ENCODE assay signal across 24 cellular contexts in genomic region chr12:100043657-100044056, GRCh38. TPM values are rescaled to one million over a fixed set of nuclear protein-coding genes. Genes with fewer than 3 reads are reported as not detected.
A peak's percentile ranks its signal among the peaks of the same experiment; 100 is the strongest.
DNase-seq lines count a peak whose midpoint lies in the region; ATAC-seq lines count a peak whose summit lies in the region.
"Had no signal": no experiment of that assay in that cellular context is flagged by ENCODE, and none has a peak within 500 bp of the region (broad histone marks: within the 10 kb centered on the region; RNA-seq: fewer than 3 reads in every experiment).

No MANE protein-coding gene starts in this region.

- no peaks in the 10 kb centered on the region for H3K27me3 ChIP-seq in adipocyte (replicated peaks; ENCODE audit: control insufficient read depth, insufficient read depth, low read length)
- H3K27me3 ChIP-seq: BLaER1 had no signal

- H3K9me3 Mint-ChIP-seq in activated T-cell treated with anti-CD3 and anti-CD28 coated beads, Interleukin-2, amount 50 U/mL, for 4 hours: no peaks in the 10 kb centered on the region
- H3K9me3 Mint-ChIP-seq: CD4-positive, alpha-beta T cell had no signal

- in situ Hi-C loops in KBM-7 (cut with MboI; ENCODE audit: low pct_unique_long_range_greater_than_20kb, low sequenced_read_pairs): no loop called here

- DNase-seq in EH (ENCODE audit: low read depth) (peak; percentile 62), M059J (ENCODE audit: low read depth) (peak; percentile 33), adipocyte (ENCODE audit: low read depth) (peak; percentile 24), foreskin melanocyte (peak; percentile 13), KBM-7 (no peak), kidney glomerular epithelial cell (lab: John Stamatoyannopoulos, UW) (no peak), NAMALWA (ENCODE audit: low spot score) (no peak)
- no peak for DNase-seq in activated T-cell treated with anti-CD3 and anti-CD28 coated beads, Interleukin-2, amount 50 U/mL, for 4 hours
- DNase-seq: CD4-positive, alpha-beta T cell; COR-L47; DMS79; KG1; MV-4-11; NCI-H1694; NCI-H2081 treated with DMSO at 0.1 percent for 48 hours; NCI-H2171 treated with DMSO at 0.1 percent for 48 hours; NCI-H446; NCI-H526; PC-9; SHP77 treated with DMSO at 0.1 percent for 48 hours; SW 1271 had no signal

- H3K27me3 Mint-ChIP-seq in activated T-cell treated with anti-CD3 and anti-CD28 coated beads, Interleukin-2, amount 50 U/mL, for 4 hours (ENCODE audit: low read depth): no peaks in the 10 kb centered on the region
- H3K27me3 Mint-ChIP-seq: CD4-positive, alpha-beta T cell had no signal

- H3K4me3 Mint-ChIP-seq in activated T-cell treated with anti-CD3 and anti-CD28 coated beads, Interleukin-2, amount 50 U/mL, for 4 hours: no peak overlapping the region
- H3K4me3 Mint-ChIP-seq: CD4-positive, alpha-beta T cell had no signal

- H3K9ac ChIP-seq in adipocyte (ENCODE audit: low read length): no peak overlapping the region
- H3K9ac ChIP-seq: BLaER1 had no signal

- no peaks in the 10 kb centered on the region for H3K4me1 Mint-ChIP-seq in activated T-cell treated with anti-CD3 and anti-CD28 coated beads, Interleukin-2, amount 50 U/mL, for 4 hours (ENCODE audit: low read depth)

- no peak for ATAC-seq in activated T-cell treated with anti-CD3 and anti-CD28 coated beads, Interleukin-2, amount 50 U/mL, for 4 hours
- ATAC-seq: A549 had no signal

- no peaks in the 10 kb centered on the region for H3K9me3 ChIP-seq in adipocyte (ENCODE audit: control insufficient read depth, low read length)
- H3K9me3 ChIP-seq: A549 had no signal

- H3K36me3 ChIP-seq in adipocyte (ENCODE audit: control insufficient read depth, insufficient read depth, low read length, severe bottlenecking): peaks cover 40% of the 10 kb centered on the region

- no peaks in the 10 kb centered on the region for H3K4me1 ChIP-seq in adipocyte (ENCODE audit: control insufficient read depth, insufficient read depth, low read length)
- H3K4me1 ChIP-seq: A549, BLaER1 had no signal

- H3K36me3 Mint-ChIP-seq in activated T-cell treated with anti-CD3 and anti-CD28 coated beads, Interleukin-2, amount 50 U/mL, for 4 hours (ENCODE audit: insufficient read depth): peaks cover 57% of the 10 kb centered on the region

- H3K4me3 ChIP-seq in adipocyte (ENCODE audit: low read length): no peak overlapping the region
- H3K4me3 ChIP-seq: A549, BLaER1, PC-9, SK-N-MC had no signal

RNA-seq across cellular contexts. Expression of gene ANKS1B, which starts 58.9 kb away (rescaled TPM):
- 0.52 and 4.1 TPM in 2 replicates for total RNA-seq in M059J (2014; rRNA removed; shearing (Covaris generic))
- total RNA-seq in activated T-cell treated with anti-CD3 and anti-CD28 coated beads, Interleukin-2, amount 50 U/mL, for 4 hours: under 1 TPM; 0.05 to 0.56 (median 0.16) TPM
- total RNA-seq: PC-9 had no signal

Comparison
In these comparisons a context has a peak if more than half of its experiments do, and no peak if none do; other contexts are left out.
1. DNase-seq: peak in EH (single experiment), M059J (single experiment), adipocyte (single experiment) and foreskin melanocyte (single experiment); none in KBM-7 (single experiment), kidney glomerular epithelial cell (single experiment), NAMALWA (single experiment) and activated T-cell treated with anti-CD3 and anti-CD28 coated beads, Interleukin-2, amount 50 U/mL, for 4 hours (single experiment).